ENCODE assay signal across 28 cellular contexts in genomic region chr4:10381146-10381545, GRCh38.
"Had no signal": no experiment of that assay in that cellular context is flagged by ENCODE, and none has a peak within 500 bp of the region (broad histone marks: within the 10 kb centered on the region; RNA-seq: fewer than 3 reads in every experiment).

No MANE protein-coding gene starts in this region.

- FAIRE-seq: colon, frontal cortex had no signal

- H3K27me3 ChIP-seq: adrenal gland, body of pancreas had no signal

- H3K27ac ChIP-seq: adrenal gland, body of pancreas, esophagus squamous epithelium had no signal

- H3K4me1 ChIP-seq: adrenal gland, body of pancreas, esophagus squamous epithelium had no signal

- ATAC-seq: activated CD4-positive, alpha-beta T cell treated with anti-CD3 and anti-CD28 coated beads for 36 hours; activated CD8-positive, alpha-beta memory T cell treated with anti-CD3 and anti-CD28 coated beads, Interleukin-2, amount 10 ng/mL, durations not matched to agents 7 days and 5 days; activated CD8-positive, alpha-beta T cell treated with anti-CD3 and anti-CD28 coated beads, Interleukin-2, amount 10 ng/mL, durations not matched to agents 7 days and 5 days; activated naive CD8-positive, alpha-beta T cell treated with anti-CD3 and anti-CD28 coated beads, Interleukin-2, amount 50 U/mL, for 24 hours; body of pancreas; effector memory CD8-positive, alpha-beta T cell had no signal

- H3K36me3 ChIP-seq: adrenal gland, esophagus squamous epithelium had no signal

- DNase-seq: activated CD4-positive, alpha-beta memory T cell treated with anti-CD3 and anti-CD28 coated beads for 36 hours; activated CD4-positive, alpha-beta T cell treated with anti-CD3 and anti-CD28 coated beads for 36 hours; activated CD4-positive, alpha-beta T cell treated with anti-CD3 and anti-CD28 coated beads, Interleukin-2, amount 10 ng/mL, durations not matched to agents 24 days and 14 days; activated CD4-positive, CD25-positive, alpha-beta regulatory T cell; activated CD4-positive, CD25-positive, alpha-beta regulatory T cell treated with anti-CD3 and anti-CD28 coated beads, Interleukin-2, amount 50 U/mL, for 72 hours; activated CD8-positive, alpha-beta memory T cell treated with anti-CD3 and anti-CD28 coated beads, Interleukin-2, amount 10 ng/mL, durations not matched to agents 7 days and 5 days; activated CD8-positive, alpha-beta memory T cell treated with anti-CD3 and anti-CD28 coated beads, Interleukin-2, amount 50 U/mL, for 4 hours; activated CD8-positive, alpha-beta T cell treated with anti-CD3 and anti-CD28 coated beads, Interleukin-2, amount 10 ng/mL, durations not matched to agents 7 days and 5 days; activated effector memory CD4-positive, alpha-beta T cell treated with anti-CD3 and anti-CD28 coated beads, Interleukin-2, amount 50 U/mL, for 16 hours; activated naive CD4-positive, alpha-beta T cell treated with anti-CD3 and anti-CD28 coated beads for 36 hours; activated naive CD8-positive, alpha-beta T cell treated with anti-CD3 and anti-CD28 coated beads for 36 hours; activated naive CD8-positive, alpha-beta T cell treated with anti-CD3 and anti-CD28 coated beads, Interleukin-2, amount 50 U/mL, for 24 hours; activated T-cell treated with anti-CD3 and anti-CD28 coated beads, Interleukin-2, amount 50 U/mL, for 1 hour; activated T-cell treated with anti-CD3 and anti-CD28 coated beads, Interleukin-2, amount 50 U/mL, for 48 hours; adrenal gland; amygdala; aorta; body of pancreas; caudate nucleus; cortex of kidney; dermis blood vessel endothelial cell; effector CD4-positive, alpha-beta T cell; effector memory CD8-positive, alpha-beta T cell; esophagus squamous epithelium; head of caudate nucleus; T-helper 2 cell had no signal

- H3K9me3 ChIP-seq: adrenal gland, body of pancreas, esophagus squamous epithelium had no signal

- H3K4me3 ChIP-seq: adrenal gland, body of pancreas, esophagus squamous epithelium had no signal
